Comparison of ENCODE assay signal across 10 cellular contexts in the genomic region with DNA sequence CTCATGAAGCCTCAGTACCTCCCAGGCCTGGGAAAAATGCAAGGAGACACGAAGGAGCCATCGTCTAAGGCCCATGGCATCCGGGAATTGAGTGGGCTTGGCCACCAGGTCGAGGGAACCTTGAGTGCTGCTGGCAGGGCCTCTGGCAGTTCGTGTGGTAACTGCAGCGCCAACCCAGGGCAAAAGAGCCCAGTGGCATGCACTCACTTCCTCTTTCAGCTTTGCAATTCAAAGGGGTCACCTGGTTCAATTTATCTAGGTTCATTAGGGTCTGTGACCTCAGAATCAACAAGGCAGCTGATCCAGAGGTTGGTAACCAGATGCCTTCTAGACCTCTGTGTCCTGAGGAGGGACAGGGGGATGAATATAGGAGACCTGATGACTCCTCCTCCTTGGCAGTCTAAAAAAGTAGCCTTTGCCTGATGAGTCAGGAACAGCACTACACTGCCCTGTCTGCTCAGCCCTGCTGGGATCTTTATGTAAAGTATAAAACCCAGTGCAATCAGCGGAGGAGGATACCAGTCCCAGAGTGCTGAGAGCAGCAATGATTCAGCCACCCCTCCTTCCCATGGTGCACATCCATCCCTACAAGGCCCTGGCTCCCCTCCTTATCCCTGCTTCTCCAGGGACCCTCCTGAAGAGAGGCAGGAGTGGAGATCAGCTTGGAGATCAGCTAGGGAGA. TPM values are rescaled to one million over a fixed set of nuclear protein-coding genes. Genes with fewer than 3 reads are reported as not detected.
DNase-seq lines count a peak whose midpoint lies in the region; ATAC-seq and TF ChIP-seq lines count a peak whose summit lies in the region.
"Had no signal": no experiment of that assay in that cellular context is flagged by ENCODE, and none has a peak within 500 bp of the region (broad histone marks: within the 10 kb centered on the region; RNA-seq: fewer than 3 reads in every experiment).

No MANE protein-coding gene starts in this region.

- in situ Hi-C loops in IMR-90 (cut with MboI; ENCODE audit: low sequenced_read_pairs) = no loop called here

- no peak overlapping the region for H3K9ac ChIP-seq in IMR-90 (ENCODE audit: low read depth, low read length)
- no peak overlapping the region for H3K9ac ChIP-seq in SK-N-SH

- no peaks in the 10 kb centered on the region for H3K9me2 ChIP-seq in SK-N-SH

- H2AFZ ChIP-seq in IMR-90 (replicated peaks; ENCODE audit: low read length, poor library complexity) (peak overlapping the region; percentile 48), SK-N-SH (ENCODE audit: low read depth) (no peak overlapping the region)

- no peak for TF ChIP-seq CTCF in IMR-90 (conservative IDR thresholded peaks at IDR 0.05; ENCODE audit: low read depth, low read length)
- no peak for TF ChIP-seq CTCF in SK-N-SH (IDR thresholded peaks at IDR 0.05)
- TF ChIP-seq CTCF in fibroblast of villous mesenchyme (IDR thresholded peaks at IDR 0.05; ENCODE audit: insufficient read depth, low read depth, low read length) = no peak

- no peaks in the 10 kb centered on the region for H3K36me3 ChIP-seq in IMR-90 (ENCODE audit: control insufficient read depth, insufficient read depth, low read length)
- no peaks in the 10 kb centered on the region for H3K36me3 ChIP-seq in SK-N-SH (replicated peaks in 1 of 2; ENCODE audit: control insufficient read depth in 1 of 2, insufficient read depth in 2 of 2, low read length in 1 of 2)

- no peak overlapping the region for H3K23ac ChIP-seq in IMR-90 (ENCODE audit: low read depth, low read length)

- H3K4me1 Mint-ChIP-seq in stimulated activated naive B cell treated with anti-CD40 and anti-IgM and Interleukin-4, amounts not matched to agents 10 μg/mL and 1 μg/mL and 100 μg/mL, for 72 hours = peaks cover 12 to 21% of the 10 kb centered on the region in 2 donors

- no peaks in the 10 kb centered on the region for H3K79me2 ChIP-seq in SK-N-SH (ENCODE audit: insufficient read depth)

- H3K18ac ChIP-seq in IMR-90 (ENCODE audit: low read depth, low read length) = 0 out of 2 replicates have a peak overlapping the region, but pooled peaks have one; percentile 4

- peak; percentile 84 for ATAC-seq in IMR-90 (ENCODE audit: low read depth)
- peak; percentile 94 to 96 for ATAC-seq in stimulated activated naive B cell treated with anti-CD40 and anti-IgM and Interleukin-4, amounts not matched to agents 10 μg/mL and 1 μg/mL and 100 μg/mL, for 72 hours (replicated peaks)
- no peak for ATAC-seq in HG02759 (IDR thresholded peaks at IDR 0.05; ENCODE audit: unreplicated experiment)

- peak overlapping the region; percentile 51 for H2BK20ac ChIP-seq in IMR-90 (ENCODE audit: low read depth, low read length)

- no peak overlapping the region for H2BK5ac ChIP-seq in IMR-90 (ENCODE audit: low read depth, low read length, poor library complexity, severe bottlenecking)

- H3K9me3 Mint-ChIP-seq in stimulated activated naive B cell treated with anti-CD40 and anti-IgM and Interleukin-4, amounts not matched to agents 10 μg/mL and 1 μg/mL and 100 μg/mL, for 72 hours = peaks cover 4 to 6% of the 10 kb centered on the region in 2 donors
- H3K9me3 Mint-ChIP-seq: mesothelial cell of epicardium; stimulated activated naive CD8-positive, alpha-beta T cell treated with anti-CD3 and anti-CD28 coated beads, Interleukin-15, Interleukin-2, amounts not matched to agents 100 ng/mL and 50 ng/mL, for 24 hours had no signal

- no peak for TF ChIP-seq POLR2A in IMR-90 (IDR thresholded peaks at IDR 0.05; ENCODE audit: low read depth, low read length)

- DNase-seq in IMR-90 (peak; percentile 82), SK-N-SH (no peak), fibroblast of villous mesenchyme (ENCODE audit: low read depth) (peak; percentile 44), GM19240 (ENCODE audit: insufficient read length, low spot score) (no peak), cerebellar nuclear complex (lab: John Stamatoyannopoulos, UW) (no peak)
- peak; percentile 13 for DNase-seq in stimulated activated naive B cell treated with anti-CD40 and anti-IgM and Interleukin-4, amounts not matched to agents 10 μg/mL and 1 μg/mL and 100 μg/mL, for 72 hours
- DNase-seq: activated effector memory CD4-positive, alpha-beta T cell treated with anti-CD3 and anti-CD28 coated beads, Interleukin-2, amount 50 U/mL, for 16 hours had no signal

- no peaks in the 10 kb centered on the region for H4K20me1 ChIP-seq in IMR-90 (ENCODE audit: insufficient read depth, low read length)
- H4K20me1 ChIP-seq in SK-N-SH (ENCODE audit: insufficient read depth) = no peaks in the 10 kb centered on the region

- H3K56ac ChIP-seq in IMR-90 (ENCODE audit: extremely low read depth, insufficient read depth, low read length) = no peak overlapping the region

- no peak overlapping the region; the same call in 1 of the 2 replicates for H4K91ac ChIP-seq in IMR-90 (ENCODE audit: insufficient read depth, low read depth, low read length)

- no peaks in the 10 kb centered on the region for H3F3A ChIP-seq in SK-N-SH (replicated peaks; ENCODE audit: insufficient read depth)

- peaks cover 21% of the 10 kb centered on the region for H3K4me1 ChIP-seq in IMR-90 (ENCODE audit: control insufficient read depth, insufficient read depth, low read length)
- peaks cover 0 to 48% of the 10 kb centered on the region in 2 experiments; a peak in 2 of 4 replicates for H3K4me1 ChIP-seq in SK-N-SH (ENCODE audit: control insufficient read depth in 1 of 2, insufficient read depth in 2 of 2, low read depth in 1 of 2, low read length in 1 of 2)

- no TSS peak for BruUV-seq in IMR-90 (replicated peaks; lab: Mats Ljungman, UMichigan)

- TF ChIP-seq RAD21 in IMR-90 (IDR thresholded peaks at IDR 0.05; ENCODE audit: low read length) = no peak
- TF ChIP-seq RAD21 in SK-N-SH (IDR thresholded peaks at IDR 0.05; ENCODE audit: low read length) = no peak

- peak overlapping the region; percentile 8; the same call in 1 of the 2 replicates for H2BK120ac ChIP-seq in IMR-90 (ENCODE audit: low read depth, low read length)

- POLR2A ChIA-PET in IMR-90 (lab: Charles Lee; ENCODE audit: unreplicated experiment) = no interaction called here
- POLR2A ChIA-PET in SK-N-SH (lab: Yijun Ruan, JAX) = no interaction called here

- H3K9me1 ChIP-seq in IMR-90 (ENCODE audit: insufficient read depth, low read length) = peaks cover 14% of the 10 kb centered on the region

- CTCF ChIA-PET in IMR-90 (lab: Yijun Ruan, JAX) = interaction anchor here (1.2 kb wide), 2 partner anchors 41 to 95 kb away, joined by 3 to 4 read pairs; no protein-coding TSS in a partner anchor
- CTCF ChIA-PET in SK-N-SH (lab: Yijun Ruan, JAX) = interaction anchor here (0.8 to 11.8 kb wide), 5 partner anchors 13 to 126 kb away, joined by 3 to 157 read pairs (median 5); no protein-coding TSS in a partner anchor

- H3K4ac ChIP-seq in IMR-90 (ENCODE audit: low read depth, low read length) = peak overlapping the region; percentile 50

- H4K8ac ChIP-seq in IMR-90 (ENCODE audit: low read depth in 2 of 2, low read length in 2 of 2) = peak overlapping the region in 1 of 2 experiments; percentile 15; a peak in 1 of 4 replicates

- 0 out of 2 replicates have a peak overlapping the region, but pooled peaks have one; percentile 38 for H3K14ac ChIP-seq in IMR-90 (replicated peaks; ENCODE audit: low read depth, low read length)

- H3K27ac ChIP-seq in IMR-90 (ENCODE audit: insufficient read depth, low read length) (no peak overlapping the region), SK-N-SH (ENCODE audit: low read depth in 2 of 2, low read length in 1 of 2) (peak overlapping the region in 1 of 2 experiments; percentile 97; a peak in 2 of 4 replicates)

- peak overlapping the region; percentile 16 for H3K27ac Mint-ChIP-seq in stimulated activated naive B cell treated with anti-CD40 and anti-IgM and Interleukin-4, amounts not matched to agents 10 μg/mL and 1 μg/mL and 100 μg/mL, for 72 hours
- H3K27ac Mint-ChIP-seq: mesothelial cell of epicardium; stimulated activated naive CD8-positive, alpha-beta T cell treated with anti-CD3 and anti-CD28 coated beads, Interleukin-15, Interleukin-2, amounts not matched to agents 100 ng/mL and 50 ng/mL, for 24 hours had no signal

- H3K4me3 Mint-ChIP-seq in stimulated activated naive B cell treated with anti-CD40 and anti-IgM and Interleukin-4, amounts not matched to agents 10 μg/mL and 1 μg/mL and 100 μg/mL, for 72 hours = peak overlapping the region in 1 of 2 donors; percentile 15
- H3K4me3 Mint-ChIP-seq: mesothelial cell of epicardium; stimulated activated naive CD8-positive, alpha-beta T cell treated with anti-CD3 and anti-CD28 coated beads, Interleukin-15, Interleukin-2, amounts not matched to agents 100 ng/mL and 50 ng/mL, for 24 hours had no signal

- intact Hi-C loops in IMR-90 (cut with micrococcal nuclease) = no loop called here

- H3K79me1 ChIP-seq in IMR-90 (ENCODE audit: low read depth in 1 of 2, low read length in 2 of 2) = no peaks in the 10 kb centered on the region

- peaks cover 17% of the 10 kb centered on the region for H3K27me3 ChIP-seq in IMR-90 (ENCODE audit: control insufficient read depth, insufficient read depth, low read length)
- peaks cover 41% of the 10 kb centered on the region; the same call in 1 of the 2 replicates for H3K27me3 ChIP-seq in SK-N-SH (ENCODE audit: insufficient read depth)

- H3K4me3 ChIP-seq in IMR-90 (ENCODE audit: insufficient read depth, low read depth, low read length) (no peak overlapping the region), SK-N-SH (ENCODE audit: low read depth in 2 of 2, low read length in 1 of 2) (no peak overlapping the region), fibroblast of villous mesenchyme (ENCODE audit: low read depth, low read length) (no peak overlapping the region)

- H3K36me3 Mint-ChIP-seq in stimulated activated naive B cell treated with anti-CD40 and anti-IgM and Interleukin-4, amounts not matched to agents 10 μg/mL and 1 μg/mL and 100 μg/mL, for 72 hours = peaks cover 0 to 6% of the 10 kb centered on the region in 2 donors
- H3K36me3 Mint-ChIP-seq: mesothelial cell of epicardium had no signal

- peaks cover 10 to 23% of the 10 kb centered on the region in 2 donors for H3K27me3 Mint-ChIP-seq in stimulated activated naive B cell treated with anti-CD40 and anti-IgM and Interleukin-4, amounts not matched to agents 10 μg/mL and 1 μg/mL and 100 μg/mL, for 72 hours

- TF ChIP-seq EP300 in SK-N-SH (IDR thresholded peaks at IDR 0.05; ENCODE audit: borderline replicate concordance in 1 of 2, low read depth in 1 of 2, low read length in 1 of 2) = no peak

- no peak overlapping the region for H2AK9ac ChIP-seq in IMR-90 (replicated peaks; ENCODE audit: low read depth, low read length, poor library complexity)

- dilution Hi-C loops in IMR-90 (cut with HindIII; ENCODE audit: low sequenced_read_pairs, unreplicated experiment) = no loop called here

- H2BK15ac ChIP-seq in IMR-90 (ENCODE audit: low read depth, low read length) = no peak overlapping the region; the same call in 2 of the 3 replicates

- no peaks in the 10 kb centered on the region for H3K9me3 ChIP-seq in IMR-90 (ENCODE audit: control insufficient read depth, insufficient read depth, low read length)
- no peaks in the 10 kb centered on the region for H3K9me3 ChIP-seq in SK-N-SH

- peak overlapping the region; percentile 40; the same call in 1 of the 2 replicates for H2AK5ac ChIP-seq in IMR-90 (ENCODE audit: low read depth, low read length)

- WGBS in IMR-90 (ENCODE audit: extremely low coverage in 2 of 2, insufficient read length in 1 of 2), 2 experiments = 76% methylated on average over 6 of the region's 7 CpGs; no CpG with 5 or more reads in 1 of the 2 experiments
- 54% methylated on average over 7 of the region's 7 CpGs for WGBS in SK-N-SH (ENCODE audit: low lambda C conversion rate)

- H3K4me2 ChIP-seq in IMR-90 (ENCODE audit: low read depth, low read length) = no peak overlapping the region
- H3K4me2 ChIP-seq in SK-N-SH = no peak overlapping the region

- H4K5ac ChIP-seq in IMR-90 (ENCODE audit: low read depth, low read length) = no peak overlapping the region

RNA-seq across cellular contexts. Expression of gene FMOD, which starts 11.1 kb away (rescaled TPM):
- 0.18 and 0.28 TPM in 2 replicates for total RNA-seq in IMR-90 (2012; rRNA removed)
- polyA plus RNA-seq in IMR-90 (2012; rRNA removed) = 2.4 and 2.7 TPM in 2 replicates
- polyA plus RNA-seq in IMR-90 (2012; cell fraction: cytosol; rRNA removed) = 0.64 and 2.9 TPM in 2 replicates
- polyA plus RNA-seq in IMR-90 (2012; cell fraction: nucleus; rRNA removed; ENCODE audit: low replicate concordance) = 1.0 and 1.8 TPM in 2 replicates
- polyA plus RNA-seq in SK-N-SH (2012; rRNA removed) = not detected in 2 replicates
- not detected in 2 replicates for polyA plus RNA-seq in SK-N-SH (2012; cell fraction: cytosol; rRNA removed)
- polyA plus RNA-seq in SK-N-SH (2012; cell fraction: nucleus; rRNA removed) = 0.02 TPM in 1 of 2 replicates, not detected in the other
- 0.64 and 0.86 TPM in 2 replicates for total RNA-seq in fibroblast of villous mesenchyme

RNA-seq across cellular contexts. Expression of gene BTG2, which starts 56.7 kb away (rescaled TPM):
- total RNA-seq in IMR-90 (2012; rRNA removed) (8.4 and 10.3 TPM in 2 replicates), fibroblast of villous mesenchyme (6.4 and 13.8 TPM in 2 replicates)
- polyA plus RNA-seq in IMR-90 (2012; rRNA removed) (10.7 and 18.8 TPM in 2 replicates), SK-N-SH (2012; rRNA removed) (26.2 and 33.5 TPM in 2 replicates)
- 4.9 and 23.6 TPM in 2 replicates for polyA plus RNA-seq in IMR-90 (2012; cell fraction: cytosol; rRNA removed)
- 18.8 and 39.4 TPM in 2 replicates for polyA plus RNA-seq in IMR-90 (2012; cell fraction: nucleus; rRNA removed; ENCODE audit: low replicate concordance)
- polyA plus RNA-seq in SK-N-SH (2012; cell fraction: cytosol; rRNA removed) = 19.1 and 24.9 TPM in 2 replicates
- 13.7 and 24.3 TPM in 2 replicates for polyA plus RNA-seq in SK-N-SH (2012; cell fraction: nucleus; rRNA removed)

Comparison
In these comparisons a context has a peak if more than half of its experiments do, and no peak if none do; other contexts are left out.
1. DNase-seq: peak in IMR-90 (single experiment), fibroblast of villous mesenchyme (single experiment) and stimulated activated naive B cell treated with anti-CD40 and anti-IgM and Interleukin-4, amounts not matched to agents 10 μg/mL and 1 μg/mL and 100 μg/mL, for 72 hours (single experiment); none in SK-N-SH (single experiment), GM19240 (single experiment) and cerebellar nuclear complex (0 of 2).